In the genomic region with DNA sequence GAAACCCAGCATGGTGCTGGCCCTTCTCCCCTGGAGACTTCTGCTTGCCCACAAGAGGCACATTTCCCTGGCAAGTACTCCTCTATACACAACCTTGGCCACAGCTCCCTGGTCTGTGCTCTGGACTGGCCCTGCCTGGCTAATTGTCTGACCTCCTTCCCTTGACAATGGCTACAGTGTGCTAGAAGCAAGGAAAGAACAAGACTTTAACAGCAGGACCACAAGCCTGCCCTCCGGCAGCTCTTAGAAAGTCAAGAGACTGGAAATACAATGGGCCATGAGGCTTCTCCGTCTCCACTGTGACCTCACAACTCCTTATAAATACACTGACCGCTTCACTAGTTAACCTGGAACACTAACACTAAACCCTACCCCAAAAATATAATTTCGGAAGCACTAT, we compare ENCODE assay signal across 19 cellular contexts.
"Had no signal": no experiment of that assay in that cellular context is flagged by ENCODE, and none has a peak within 500 bp of the region (broad histone marks: within the 10 kb centered on the region; RNA-seq: fewer than 3 reads in every experiment).

No MANE protein-coding gene starts in this region.

- H3K27ac Mint-ChIP-seq: activated naive CD8-positive, alpha-beta T cell treated with anti-CD3 and anti-CD28 coated beads, Interleukin-2, amount 10 ng/mL, durations not matched to agents 7 days and 5 days; activated T-helper 2 cell treated with anti-CD3 and anti-CD28 coated beads, Interferon-gamma antibody, Interleukin-2, Interleukin-4, amounts not matched to agents 10 μg/mL and 5 μg/mL and 100 μg/mL, durations not matched to agents 14 hours and 24 hours and 36 hours; neural progenitor cell had no signal

- H3K4me2 ChIP-seq: neural progenitor cell had no signal

- H3K36me3 ChIP-seq: neural progenitor cell had no signal

- H2AFZ ChIP-seq: neural progenitor cell had no signal

- H3K4me1 ChIP-seq: pancreas had no signal

- H3K4me3 ChIP-seq: gastroesophageal sphincter, neural progenitor cell, pancreas, tibial nerve had no signal

- H3K9ac ChIP-seq: neural progenitor cell had no signal

- H3K9me3 ChIP-seq: gastroesophageal sphincter, pancreas, tibial nerve had no signal

- FAIRE-seq: bronchial epithelial cell, colon, keratinocyte, pancreas, TTC549 had no signal

- H3K27me3 Mint-ChIP-seq: activated naive CD8-positive, alpha-beta T cell treated with anti-CD3 and anti-CD28 coated beads, Interleukin-2, amount 10 ng/mL, durations not matched to agents 7 days and 5 days had no signal

- DNase-seq: activated CD4-positive, alpha-beta T cell treated with anti-CD3 and anti-CD28 coated beads, Interleukin-2, amount 50 U/mL, for 48 hours; activated CD4-positive, CD25-positive, alpha-beta regulatory T cell; activated CD8-positive, alpha-beta memory T cell treated with anti-CD3 and anti-CD28 coated beads, Interleukin-2, amount 50 U/mL, for 4 hours; activated naive CD8-positive, alpha-beta T cell treated with anti-CD3 and anti-CD28 coated beads, Interleukin-2, amount 10 ng/mL, durations not matched to agents 7 days and 5 days; aorta; left ventricle myocardium superior; mesendoderm; pancreas; SHP77; stimulated activated CD4-positive, alpha-beta T cell treated with anti-CD3 and anti-CD28 coated beads, Interleukin-4, amount 100 ng/mL, for 24 hours; T-helper 2 cell had no signal

- H3K4me1 Mint-ChIP-seq: neural progenitor cell had no signal

- H3K27ac ChIP-seq: gastroesophageal sphincter, neural progenitor cell, pancreas, tibial nerve had no signal

- H3K9me3 Mint-ChIP-seq: activated naive CD8-positive, alpha-beta T cell treated with anti-CD3 and anti-CD28 coated beads, Interleukin-2, amount 10 ng/mL, durations not matched to agents 7 days and 5 days; activated T-helper 2 cell treated with anti-CD3 and anti-CD28 coated beads, Interferon-gamma antibody, Interleukin-2, Interleukin-4, amounts not matched to agents 10 μg/mL and 5 μg/mL and 100 μg/mL, durations not matched to agents 14 hours and 24 hours and 36 hours; neural progenitor cell had no signal

- ATAC-seq: gastroesophageal sphincter, pancreas had no signal

- H3K27me3 ChIP-seq: gastroesophageal sphincter, neural progenitor cell, pancreas, tibial nerve had no signal

- H3K4me3 Mint-ChIP-seq: activated naive CD8-positive, alpha-beta T cell treated with anti-CD3 and anti-CD28 coated beads, Interleukin-2, amount 10 ng/mL, durations not matched to agents 7 days and 5 days; neural progenitor cell had no signal
